Comparison of ENCODE assay signal across 17 cellular contexts in genomic region chr19:15371786-15372380, GRCh38. TPM values are rescaled to one million over a fixed set of nuclear protein-coding genes. Genes with fewer than 3 reads are reported as not detected.
DNase-seq lines count a peak whose midpoint lies in the region; ATAC-seq and TF ChIP-seq lines count a peak whose summit lies in the region.
"Had no signal": no experiment of that assay in that cellular context is flagged by ENCODE, and none has a peak within 500 bp of the region (broad histone marks: within the 10 kb centered on the region; RNA-seq: fewer than 3 reads in every experiment).

No MANE protein-coding gene starts in this region.

- no peak overlapping the region for H3K4me3 Mint-ChIP-seq in activated T-helper 2 cell treated with anti-CD3 and anti-CD28 coated beads, Interferon-gamma antibody, Interleukin-2, Interleukin-4, amounts not matched to agents 10 μg/mL and 5 μg/mL and 100 μg/mL, durations not matched to agents 14 hours and 24 hours and 36 hours (ENCODE audit: low read depth)
- no peak overlapping the region for H3K4me3 Mint-ChIP-seq in glutamatergic neuron (ENCODE audit: unreplicated experiment)
- H3K4me3 Mint-ChIP-seq: B cell; CD4-positive, alpha-beta memory T cell had no signal

- H3K27me3 Mint-ChIP-seq in activated T-helper 2 cell treated with anti-CD3 and anti-CD28 coated beads, Interferon-gamma antibody, Interleukin-2, Interleukin-4, amounts not matched to agents 10 μg/mL and 5 μg/mL and 100 μg/mL, durations not matched to agents 14 hours and 24 hours and 36 hours (ENCODE audit: low read depth) = no peaks in the 10 kb centered on the region
- H3K27me3 Mint-ChIP-seq in glutamatergic neuron (ENCODE audit: unreplicated experiment) = peaks cover 4% of the 10 kb centered on the region
- H3K27me3 Mint-ChIP-seq: B cell; CD4-positive, alpha-beta memory T cell had no signal

- peak overlapping the region in 9 of 12 donors; percentile 10 to 75 (median 55) for H3K27ac ChIP-seq in heart left ventricle
- H3K27ac ChIP-seq in subcutaneous abdominal adipose tissue (ENCODE audit: low read depth, low read length) = peak overlapping the region; percentile 50
- no peak overlapping the region for H3K27ac ChIP-seq in MM.1S (ENCODE audit: low read length)
- H3K27ac ChIP-seq: KMS-11 had no signal

- H3K27ac Mint-ChIP-seq in activated T-helper 2 cell treated with anti-CD3 and anti-CD28 coated beads, Interferon-gamma antibody, Interleukin-2, Interleukin-4, amounts not matched to agents 10 μg/mL and 5 μg/mL and 100 μg/mL, durations not matched to agents 14 hours and 24 hours and 36 hours = peak overlapping the region; percentile 22
- H3K27ac Mint-ChIP-seq in glutamatergic neuron (ENCODE audit: unreplicated experiment) = peak overlapping the region; percentile 75
- H3K27ac Mint-ChIP-seq: B cell had no signal

- DNase-seq in heart left ventricle = peak in 1 of 5 donors; percentile 41
- DNase-seq in Right ventricle myocardium inferior (ENCODE audit: missing footprints) = no peak
- DNase-seq in activated T-helper 2 cell treated with anti-CD3 and anti-CD28 coated beads, Interferon-gamma antibody, Interleukin-2, Interleukin-4, amounts not matched to agents 10 μg/mL and 5 μg/mL and 100 μg/mL, durations not matched to agents 14 hours and 24 hours and 36 hours (ENCODE audit: low spot score) = no peak
- no peak for DNase-seq in glutamatergic neuron
- DNase-seq in MM.1S = no peak
- no peak for DNase-seq in NK-92 (lab: John Stamatoyannopoulos, UW; ENCODE audit: unreplicated experiment)
- DNase-seq: CD4-positive, alpha-beta memory T cell; DMS79 treated with DMSO at 0.1 percent for 48 hours; GF-D8; GOT3; NCI-H1105; NCI-H187; SHP77 had no signal

- no peak for TF ChIP-seq POLR2A in heart left ventricle (IDR thresholded peaks at IDR 0.05)

- H3K4me3 ChIP-seq in heart left ventricle (no peak overlapping the region), subcutaneous abdominal adipose tissue (ENCODE audit: low read depth in 1 of 5, low read length in 5 of 5) (no peak overlapping the region), MM.1S (ENCODE audit: low read length) (no peak overlapping the region)

- peaks cover 19% of the 10 kb centered on the region for H4K20me1 ChIP-seq in MM.1S (ENCODE audit: insufficient read depth, low read length)

- no peaks in the 10 kb centered on the region for H3K9me3 Mint-ChIP-seq in activated T-helper 2 cell treated with anti-CD3 and anti-CD28 coated beads, Interferon-gamma antibody, Interleukin-2, Interleukin-4, amounts not matched to agents 10 μg/mL and 5 μg/mL and 100 μg/mL, durations not matched to agents 14 hours and 24 hours and 36 hours
- H3K9me3 Mint-ChIP-seq in glutamatergic neuron (ENCODE audit: unreplicated experiment) = peaks cover 15% of the 10 kb centered on the region

- intact Hi-C loops in heart left ventricle (cut with DNase I) = loop anchor here in 4 of 10 donors (10.0 kb wide), 3 partner anchors 87 to 197 kb away; no protein-coding TSS in a partner anchor
- intact Hi-C loops in Right ventricle myocardium inferior (cut with DNase I) = loop anchor here (10.0 kb wide), 1 partner anchor 197 kb away; no protein-coding TSS in a partner anchor
- intact Hi-C loops in activated T-helper 2 cell treated with anti-CD3 and anti-CD28 coated beads, Interferon-gamma antibody, Interleukin-2, Interleukin-4, amounts not matched to agents 10 μg/mL and 5 μg/mL and 100 μg/mL, durations not matched to agents 14 hours and 24 hours and 36 hours (cut with micrococcal nuclease) = no loop called here

- TF ChIP-seq CTCF in heart left ventricle (IDR thresholded peaks at IDR 0.05) = no peak
- no peak for TF ChIP-seq CTCF in glutamatergic neuron (IDR thresholded peaks at IDR 0.05; ENCODE audit: partially characterized antibody, unreplicated experiment)
- TF ChIP-seq CTCF in MM.1S (IDR thresholded peaks at IDR 0.05; ENCODE audit: low read length) = no peak

- H3K4me1 ChIP-seq in heart left ventricle (peaks cover 20 to 71% (median 48%) of the 10 kb centered on the region in 12 donors), subcutaneous abdominal adipose tissue (ENCODE audit: control insufficient read depth in 5 of 5, insufficient read depth in 5 of 5, low read length in 5 of 5) (peaks cover 10 to 47% (median 23%) of the 10 kb centered on the region in 5 donors), MM.1S (ENCODE audit: low read length) (peaks cover 4% of the 10 kb centered on the region; the same call in 1 of the 2 replicates)

- H3K36me3 ChIP-seq in heart left ventricle = peaks cover 6 to 73% (median 61%) of the 10 kb centered on the region in 9 donors
- H3K36me3 ChIP-seq in subcutaneous abdominal adipose tissue (ENCODE audit: control insufficient read depth in 5 of 5, insufficient read depth in 5 of 5, low read length in 5 of 5) = peaks cover 3 to 71% (median 61%) of the 10 kb centered on the region in 5 donors
- H3K36me3 ChIP-seq in MM.1S (replicated peaks; ENCODE audit: insufficient read depth, low read length) = peaks cover 11% of the 10 kb centered on the region; the same call in 1 of the 2 replicates

- peaks cover 54% of the 10 kb centered on the region for H3K36me3 Mint-ChIP-seq in activated T-helper 2 cell treated with anti-CD3 and anti-CD28 coated beads, Interferon-gamma antibody, Interleukin-2, Interleukin-4, amounts not matched to agents 10 μg/mL and 5 μg/mL and 100 μg/mL, durations not matched to agents 14 hours and 24 hours and 36 hours (ENCODE audit: low read depth)
- H3K36me3 Mint-ChIP-seq in glutamatergic neuron (ENCODE audit: unreplicated experiment) = no peaks in the 10 kb centered on the region

- ATAC-seq in heart left ventricle = no peak
- no peak for ATAC-seq in Right ventricle myocardium inferior
- ATAC-seq: HepG2 had no signal

- H3K9me3 ChIP-seq in heart left ventricle = no peaks in the 10 kb centered on the region
- H3K9me3 ChIP-seq in subcutaneous abdominal adipose tissue (ENCODE audit: control insufficient read depth in 5 of 5, low read length in 5 of 5) = no peaks in the 10 kb centered on the region
- H3K9me3 ChIP-seq in MM.1S (replicated peaks; ENCODE audit: insufficient read depth, low read length) = no peaks in the 10 kb centered on the region

- no peaks in the 10 kb centered on the region for H3F3A ChIP-seq in MM.1S (ENCODE audit: insufficient read depth, low read length)

- H3K9ac ChIP-seq in subcutaneous abdominal adipose tissue (ENCODE audit: low read length in 5 of 5) = peak overlapping the region in 1 of 5 donors; percentile 41
- no peak overlapping the region for H3K9ac ChIP-seq in MM.1S (ENCODE audit: low read length)
- H3K9ac ChIP-seq: KMS-11 had no signal

- peaks cover 85% of the 10 kb centered on the region for H3K79me2 ChIP-seq in MM.1S (ENCODE audit: low read length)

- no peak overlapping the region for H2AFZ ChIP-seq in MM.1S (ENCODE audit: low read length)

- H3K4me2 ChIP-seq in MM.1S (ENCODE audit: low read depth, low read length) = no peak overlapping the region
- H3K4me2 ChIP-seq: KMS-11 had no signal

- peaks cover 4% of the 10 kb centered on the region for H3K4me1 Mint-ChIP-seq in activated T-helper 2 cell treated with anti-CD3 and anti-CD28 coated beads, Interferon-gamma antibody, Interleukin-2, Interleukin-4, amounts not matched to agents 10 μg/mL and 5 μg/mL and 100 μg/mL, durations not matched to agents 14 hours and 24 hours and 36 hours (ENCODE audit: low read depth)
- peaks cover 17% of the 10 kb centered on the region for H3K4me1 Mint-ChIP-seq in glutamatergic neuron (ENCODE audit: low read depth, unreplicated experiment)

- no peaks in the 10 kb centered on the region for H3K9me2 ChIP-seq in MM.1S (replicated peaks; ENCODE audit: insufficient read depth, low read length)

- H3K27me3 ChIP-seq in heart left ventricle (no peaks in the 10 kb centered on the region), subcutaneous abdominal adipose tissue (ENCODE audit: control insufficient read depth in 5 of 5, insufficient read depth in 4 of 5, low read length in 5 of 5) (no peaks in the 10 kb centered on the region), MM.1S (replicated peaks; ENCODE audit: insufficient read depth, low read length) (no peaks in the 10 kb centered on the region)

- WGBS in heart left ventricle, 4 donors = 69 to 88% (median 77%) methylated on average over 16 to 17 of the region's 17 CpGs

RNA-seq across cellular contexts. Expression of gene AKAP8, which starts 7.7 kb away (rescaled TPM):
- 10 to 100 TPM; 15.3 to 24.8 (median 18.9) TPM for total RNA-seq in heart left ventricle
- 10 to 100 TPM in 1 of 2 donors, 1 to 10 TPM in 1; 9.6 to 17.5 TPM for polyA plus RNA-seq in heart left ventricle
- total RNA-seq in Right ventricle myocardium inferior = 19.8 TPM
- 56.0 and 62.1 TPM in 2 replicates for total RNA-seq in activated T-helper 2 cell treated with anti-CD3 and anti-CD28 coated beads, Interferon-gamma antibody, Interleukin-2, Interleukin-4, amounts not matched to agents 10 μg/mL and 5 μg/mL and 100 μg/mL, durations not matched to agents 14 hours and 24 hours and 36 hours
- total RNA-seq in glutamatergic neuron (ENCODE audit: unreplicated experiment) = 28.9 TPM

RNA-seq across cellular contexts. Expression of gene BRD4, which starts 39.5 kb away (rescaled TPM):
- total RNA-seq in heart left ventricle (10 to 100 TPM; 31.4 to 78.9 (median 61.8) TPM), Right ventricle myocardium inferior (56.5 TPM), glutamatergic neuron (ENCODE audit: unreplicated experiment) (162 TPM)
- 10 to 100 TPM; 31.1 to 76.9 TPM for polyA plus RNA-seq in heart left ventricle
- total RNA-seq in activated T-helper 2 cell treated with anti-CD3 and anti-CD28 coated beads, Interferon-gamma antibody, Interleukin-2, Interleukin-4, amounts not matched to agents 10 μg/mL and 5 μg/mL and 100 μg/mL, durations not matched to agents 14 hours and 24 hours and 36 hours = 104 and 108 TPM in 2 replicates

RNA-seq across cellular contexts. Expression of gene AKAP8L, which starts 46.9 kb away (rescaled TPM):
- 10 to 100 TPM; 46.5 to 72.2 (median 60.1) TPM for total RNA-seq in heart left ventricle
- 10 to 100 TPM; 43.3 to 67.5 TPM for polyA plus RNA-seq in heart left ventricle
- total RNA-seq in Right ventricle myocardium inferior = 76.7 TPM
- 76.6 and 87.4 TPM in 2 replicates for total RNA-seq in activated T-helper 2 cell treated with anti-CD3 and anti-CD28 coated beads, Interferon-gamma antibody, Interleukin-2, Interleukin-4, amounts not matched to agents 10 μg/mL and 5 μg/mL and 100 μg/mL, durations not matched to agents 14 hours and 24 hours and 36 hours
- total RNA-seq in glutamatergic neuron (ENCODE audit: unreplicated experiment) = 354 TPM
